In genomic region chr2:231987088-231987788, GRCh38 we compare ENCODE assay signal across 21 cellular contexts. TPM values are rescaled to one million over a fixed set of nuclear protein-coding genes. Genes with fewer than 3 reads are reported as not detected.
DNase-seq lines count a peak whose midpoint lies in the region; TF ChIP-seq lines count a peak whose summit lies in the region.
"Had no signal": no experiment of that assay in that cellular context is flagged by ENCODE, and none has a peak within 500 bp of the region (broad histone marks: within the 10 kb centered on the region; RNA-seq: fewer than 3 reads in every experiment).

No MANE protein-coding gene starts in this region.

- no peak overlapping the region for H3K4me3 Mint-ChIP-seq in activated CD4-positive, alpha-beta memory T cell treated with anti-CD3 and anti-CD28 coated beads for 36 hours
- H3K4me3 Mint-ChIP-seq: activated CD4-positive, alpha-beta T cell treated with anti-CD3 and anti-CD28 coated beads, Interleukin-2, amount 10 ng/mL, durations not matched to agents 24 days and 14 days had no signal

- POLR2A ChIA-PET in HEK293 (lab: Yijun Ruan, JAX) = interaction anchor here (1.0 to 1.6 kb wide), 2 partner anchors 14 to 26 kb away, joined by 3 to 4 read pairs; partner anchors contain the start of gene DIS3L2
- POLR2A ChIA-PET in activated CD4-positive, alpha-beta memory T cell treated with anti-CD3 and anti-CD28 coated beads for 36 hours (lab: Charles Lee) = no interaction called here

- H3K9me3 ChIP-seq in HEK293 (ENCODE audit: control insufficient read depth, insufficient read depth, low read depth, low read length) = no peaks in the 10 kb centered on the region

- no peaks in the 10 kb centered on the region for H3K9me3 Mint-ChIP-seq in activated CD4-positive, alpha-beta memory T cell treated with anti-CD3 and anti-CD28 coated beads for 36 hours
- H3K9me3 Mint-ChIP-seq: activated CD4-positive, alpha-beta T cell treated with anti-CD3 and anti-CD28 coated beads, Interleukin-2, amount 10 ng/mL, durations not matched to agents 24 days and 14 days; IgD-negative memory B cell had no signal

- intact Hi-C loops in activated CD4-positive, alpha-beta memory T cell treated with anti-CD3 and anti-CD28 coated beads for 36 hours (cut with micrococcal nuclease) = no loop called here

- H3K4me1 Mint-ChIP-seq in activated CD4-positive, alpha-beta memory T cell treated with anti-CD3 and anti-CD28 coated beads for 36 hours (ENCODE audit: low read depth) = peaks cover 19% of the 10 kb centered on the region

- H3K36me3 ChIP-seq in HEK293 (ENCODE audit: control insufficient read depth in 2 of 2, insufficient read depth in 1 of 2, low read length in 2 of 2) = no peaks in the 10 kb centered on the region; a peak in 1 of 3 replicates

- TF ChIP-seq CTCF in HEK293 (tag by site-specific recombination; IDR thresholded peaks at IDR 0.05) = no peak
- no peak for TF ChIP-seq CTCF in choroid plexus epithelial cell (conservative IDR thresholded peaks at IDR 0.05; ENCODE audit: low read depth, low read length)

- peaks cover 6% of the 10 kb centered on the region for H3K36me3 Mint-ChIP-seq in activated CD4-positive, alpha-beta memory T cell treated with anti-CD3 and anti-CD28 coated beads for 36 hours

- no peak overlapping the region for H3K27ac Mint-ChIP-seq in activated CD4-positive, alpha-beta memory T cell treated with anti-CD3 and anti-CD28 coated beads for 36 hours
- H3K27ac Mint-ChIP-seq: activated CD4-positive, alpha-beta T cell treated with anti-CD3 and anti-CD28 coated beads, Interleukin-2, amount 10 ng/mL, durations not matched to agents 24 days and 14 days; IgD-negative memory B cell had no signal

- H3K4me1 ChIP-seq in HEK293 (ENCODE audit: control insufficient read depth, insufficient read depth, low read length) = peaks cover 13% of the 10 kb centered on the region; the same call in 1 of the 2 replicates

- H3K27me3 Mint-ChIP-seq in activated CD4-positive, alpha-beta memory T cell treated with anti-CD3 and anti-CD28 coated beads for 36 hours = no peaks in the 10 kb centered on the region
- H3K27me3 Mint-ChIP-seq: activated CD4-positive, alpha-beta T cell treated with anti-CD3 and anti-CD28 coated beads, Interleukin-2, amount 10 ng/mL, durations not matched to agents 24 days and 14 days; IgD-negative memory B cell had no signal

- peak; percentile 7 for DNase-seq in AG08395 (ENCODE audit: low spot score)
- DNase-seq in choroid plexus epithelial cell (ENCODE audit: low read depth) = peak; percentile 15
- peak; percentile 33 for DNase-seq in iris pigment epithelial cell (ENCODE audit: low read depth)
- no peak for DNase-seq in NCI-H748 treated with DMSO at 0.1 percent for 48 hours (lab: John Stamatoyannopoulos, UW)
- no peak for DNase-seq in activated CD4-positive, alpha-beta memory T cell treated with anti-CD3 and anti-CD28 coated beads for 36 hours
- no peak for DNase-seq in DMS114 treated with DMSO at 0.1 percent for 48 hours (lab: John Stamatoyannopoulos, UW; ENCODE audit: unreplicated experiment)
- no peak for DNase-seq in NK-92 (lab: John Stamatoyannopoulos, UW; ENCODE audit: unreplicated experiment)
- DNase-seq: activated CD4-positive, alpha-beta T cell treated with anti-CD3 and anti-CD28 coated beads, Interleukin-2, amount 10 ng/mL, durations not matched to agents 24 days and 14 days; activated naive CD4-positive, alpha-beta T cell; activated T-cell treated with anti-CD3 and anti-CD28 coated beads for 4 hours; aorta; COR-L47; cortex of kidney; GDM1; head of caudate nucleus; NCI-H2081; NCI-H526 treated with DMSO at 0.1 percent for 48 hours; PC-9; stimulated activated CD4-positive, alpha-beta T cell treated with anti-CD3 and anti-CD28 coated beads, Interleukin-4, amount 100 ng/mL, for 1 hour had no signal

- no peak overlapping the region for H3K27ac ChIP-seq in HEK293 (ENCODE audit: extremely low read depth, low read depth, low read length)
- H3K27ac ChIP-seq: PC-9 had no signal

- H3K4me3 ChIP-seq in HEK293 (ENCODE audit: low read depth, low read length) (no peak overlapping the region), choroid plexus epithelial cell (ENCODE audit: low read depth, low read length) (no peak overlapping the region)
- H3K4me3 ChIP-seq: PC-9 had no signal

- CTCF ChIA-PET in HEK293 (lab: Yijun Ruan, JAX) = interaction anchor here (0.7 to 1.9 kb wide), 2 partner anchors 8 to 62 kb away, joined by 3 to 6 read pairs; no protein-coding TSS in a partner anchor
- CTCF ChIA-PET in activated CD4-positive, alpha-beta memory T cell treated with anti-CD3 and anti-CD28 coated beads for 36 hours (lab: Charles Lee) = no interaction called here

TF ChIP-seq in HEK293, 187 proteins besides CTCF, POLR2A, EP300 and RAD21:
- TF ChIP-seq ZBTB20 (tag by site-specific recombination; IDR thresholded peaks at IDR 0.05) (peak; percentile 41; the same call in 1 of the 2 replicates), ZBTB44 (tag by site-specific recombination; IDR thresholded peaks at IDR 0.05) (no peak), ZBTB6 (tag by site-specific recombination; IDR thresholded peaks at IDR 0.05) (peak; percentile 10; the same call in 1 of the 2 replicates), GFI1B (tag by site-specific recombination; IDR thresholded peaks at IDR 0.05) (0 out of 2 replicates have a peak, but pooled peaks have one; percentile 47)
TF ChIP-seq in HEK293: peak in this region for 3.

RNA-seq across cellular contexts. Expression of gene DIS3L2, which starts 25.7 kb away (rescaled TPM):
- total RNA-seq in activated CD4-positive, alpha-beta memory T cell treated with anti-CD3 and anti-CD28 coated beads for 36 hours = 10 to 100 TPM; 20.5 to 25.7 TPM

Comparison
In these comparisons a context has a peak if more than half of its experiments do, and no peak if none do; other contexts are left out.
1. DNase-seq: peak in AG08395 (single experiment), choroid plexus epithelial cell (single experiment) and iris pigment epithelial cell (single experiment); none in NCI-H748 treated with DMSO at 0.1 percent for 48 hours (single experiment), activated CD4-positive, alpha-beta memory T cell treated with anti-CD3 and anti-CD28 coated beads for 36 hours (single experiment), DMS114 treated with DMSO at 0.1 percent for 48 hours (single experiment) and NK-92 (single experiment).